17 cellular contexts compared by ENCODE assay signal in the genomic region with DNA sequence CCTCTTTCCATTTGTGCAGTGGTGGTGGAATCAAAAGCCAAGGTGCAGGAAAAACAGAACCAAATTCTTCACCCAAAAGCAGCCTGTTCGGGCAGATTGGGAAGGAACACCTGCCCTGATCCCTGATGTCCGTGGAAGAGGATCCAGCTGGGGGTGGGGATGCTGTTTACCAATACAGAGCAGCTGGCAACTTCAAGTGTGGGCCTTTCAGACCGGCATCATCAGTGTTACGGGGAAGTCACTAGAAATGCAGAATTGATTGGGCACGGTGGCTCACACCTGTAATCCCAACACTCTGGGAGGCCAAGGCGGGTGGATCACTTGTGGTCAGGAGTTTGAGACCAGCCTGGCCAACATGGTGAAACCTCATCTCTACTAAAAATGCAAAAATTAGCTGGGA. TPM values are rescaled to one million over a fixed set of nuclear protein-coding genes. Genes with fewer than 3 reads are reported as not detected.
"Had no signal": no experiment of that assay in that cellular context is flagged by ENCODE, and none has a peak within 500 bp of the region (broad histone marks: within the 10 kb centered on the region; RNA-seq: fewer than 3 reads in every experiment).

No MANE protein-coding gene starts in this region.

RNA-seq across cellular contexts. Expression of a gene that starts 2.1 kb away (rescaled TPM):
- total RNA-seq: epithelial cell of proximal tubule, gastroesophageal sphincter, left cardiac atrium, left ventricle myocardium inferior, lower lobe of right lung, mucosa of gallbladder, myocyte, ovary, right cardiac atrium, thyroid gland had no signal
- polyA plus RNA-seq: right cardiac atrium, small intestine had no signal

RNA-seq across cellular contexts. Expression of a gene that starts 17.6 kb away (rescaled TPM):
- total RNA-seq: epithelial cell of proximal tubule, esophagus squamous epithelium, gastroesophageal sphincter, left cardiac atrium, left ventricle myocardium inferior, lower lobe of right lung, mesothelial cell of epicardium, mucosa of gallbladder, myocyte, natural killer cell, ovary, progenitor cell of endocrine pancreas, right cardiac atrium, thyroid gland had no signal
- polyA plus RNA-seq: immature natural killer cell, keratinocyte, right cardiac atrium, small intestine had no signal
